In the genomic region with DNA sequence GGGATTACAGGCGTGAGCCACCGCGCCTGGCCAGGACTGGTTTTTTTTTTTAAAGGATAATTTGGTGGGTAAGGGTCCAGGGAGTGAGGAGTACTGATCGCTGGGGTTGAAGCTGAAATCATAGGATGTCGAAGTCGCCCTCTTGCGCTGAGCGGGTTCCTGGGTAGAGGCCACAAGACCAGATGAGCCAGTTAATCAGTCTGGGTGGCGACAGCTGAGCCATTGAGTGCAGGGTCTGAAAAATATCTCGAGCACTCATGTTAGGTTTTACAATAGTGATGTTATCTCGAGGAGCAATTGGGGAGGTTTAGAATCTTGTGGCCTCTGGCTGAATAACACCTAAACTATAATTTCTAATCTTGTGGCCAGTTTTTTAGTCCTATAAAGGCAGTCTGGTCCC, we compare ENCODE assay signal across 1 cellular context.
TF ChIP-seq lines count a peak whose summit lies in the region.

No MANE protein-coding gene starts in this region.

TF ChIP-seq in K562, 482 proteins besides CTCF, POLR2A, EP300 and RAD21:
- TF ChIP-seq, protein P1, sequence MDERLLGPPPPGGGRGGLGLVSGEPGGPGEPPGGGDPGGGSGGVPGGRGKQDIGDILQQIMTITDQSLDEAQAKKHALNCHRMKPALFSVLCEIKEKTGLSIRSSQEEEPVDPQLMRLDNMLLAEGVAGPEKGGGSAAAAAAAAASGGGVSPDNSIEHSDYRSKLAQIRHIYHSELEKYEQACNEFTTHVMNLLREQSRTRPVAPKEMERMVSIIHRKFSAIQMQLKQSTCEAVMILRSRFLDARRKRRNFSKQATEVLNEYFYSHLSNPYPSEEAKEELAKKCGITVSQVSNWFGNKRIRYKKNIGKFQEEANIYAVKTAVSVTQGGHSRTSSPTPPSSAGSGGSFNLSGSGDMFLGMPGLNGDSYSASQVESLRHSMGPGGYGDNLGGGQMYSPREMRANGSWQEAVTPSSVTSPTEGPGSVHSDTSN (CRISPR knock-in tag; IDR thresholded peaks at IDR 0.05; ENCODE audit: low read depth) = no peak
- TF ChIP-seq, protein P1 (tag; conservative IDR thresholded peaks at IDR 0.05; ENCODE audit: low read depth) = peak; percentile 81
- TF ChIP-seq MEIS2 (IDR thresholded peaks at IDR 0.05; ENCODE audit: partially characterized antibody) = peak; percentile 65
- TF ChIP-seq SOX6 (IDR thresholded peaks at IDR 0.05) = peak; percentile 49
- TF ChIP-seq ELF2 (CRISPR knock-in tag; IDR thresholded peaks at IDR 0.05) = no peak
